ENCODE assay signal across 12 cellular contexts in the genomic region with DNA sequence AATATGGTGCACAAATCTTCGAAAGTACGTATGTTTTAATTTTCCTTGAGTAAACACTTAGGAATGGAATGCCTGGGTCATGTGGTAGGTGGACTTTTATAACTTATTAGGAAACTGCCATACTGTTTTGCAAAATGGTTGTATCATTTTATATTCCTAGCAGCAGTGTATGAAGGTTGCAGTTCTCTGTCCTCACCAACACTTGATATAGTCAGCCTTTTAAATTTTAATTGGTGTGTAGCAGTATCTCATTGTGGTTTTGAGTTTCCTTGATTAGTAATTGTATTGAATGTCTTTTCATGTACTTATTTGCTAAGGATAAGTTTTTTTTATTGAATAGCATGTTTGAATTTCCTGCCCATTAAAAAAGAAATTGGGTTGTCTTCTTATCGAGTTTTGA. TPM values are rescaled to one million over a fixed set of nuclear protein-coding genes. Genes with fewer than 3 reads are reported as not detected.
A peak's percentile ranks its signal among the peaks of the same experiment; 100 is the strongest.
DNase-seq lines count a peak whose midpoint lies in the region; ATAC-seq and TF ChIP-seq lines count a peak whose summit lies in the region.
"Had no signal": no experiment of that assay in that cellular context is flagged by ENCODE, and none has a peak within 500 bp of the region (broad histone marks: within the 10 kb centered on the region; RNA-seq: fewer than 3 reads in every experiment).

No MANE protein-coding gene starts in this region.

- H3K36me3 Mint-ChIP-seq in T-helper 1 cell treated with Interleukin-12 subunit alpha and Interleukin-12 subunit beta and Interleukin-4 antibody, amounts not matched to agents 30 μg/mL and 1 μg/mL, for 36 hours (ENCODE audit: low read depth): peaks cover 3% of the 10 kb centered on the region
- H3K36me3 Mint-ChIP-seq in activated naive CD8-positive, alpha-beta T cell treated with anti-CD3 and anti-CD28 coated beads, Interleukin-2, amount 10 ng/mL, durations not matched to agents 7 days and 5 days: no peaks in the 10 kb centered on the region
- no peaks in the 10 kb centered on the region for H3K36me3 Mint-ChIP-seq in natural killer cell treated with Interleukin-12 subunit alpha and Interleukin-12 subunit beta and Interleukin-15 and Interleukin-18, amount 100 ng/mL, for 72 hours

- POLR2A ChIA-PET in activated naive CD8-positive, alpha-beta T cell treated with anti-CD3 and anti-CD28 coated beads, Interleukin-2, amount 10 ng/mL, durations not matched to agents 7 days and 5 days (lab: Charles Lee): no interaction called here

- no peak for ATAC-seq in activated naive CD8-positive, alpha-beta T cell treated with anti-CD3 and anti-CD28 coated beads, Interleukin-2, amount 10 ng/mL, durations not matched to agents 7 days and 5 days (ENCODE audit: low read depth)
- ATAC-seq in natural killer cell treated with Interleukin-12 subunit alpha and Interleukin-12 subunit beta and Interleukin-15 and Interleukin-18, amount 100 ng/mL, for 72 hours: no peak
- no peak for ATAC-seq in upper lobe of left lung (ENCODE audit: low FRiP score in 2 of 2)
- ATAC-seq in HG03378 (IDR thresholded peaks at IDR 0.05; ENCODE audit: unreplicated experiment): no peak

- peaks cover 0 to 12% (median 1%) of the 10 kb centered on the region in 4 donors for H3K36me3 ChIP-seq in upper lobe of left lung
- H3K36me3 ChIP-seq: SJCRH30 had no signal

- H3K27ac Mint-ChIP-seq in T-helper 1 cell treated with Interleukin-12 subunit alpha and Interleukin-12 subunit beta and Interleukin-4 antibody, amounts not matched to agents 30 μg/mL and 1 μg/mL, for 36 hours: no peak overlapping the region
- H3K27ac Mint-ChIP-seq in activated naive CD8-positive, alpha-beta T cell treated with anti-CD3 and anti-CD28 coated beads, Interleukin-2, amount 10 ng/mL, durations not matched to agents 7 days and 5 days: no peak overlapping the region
- peak overlapping the region in 1 of 2 donors; percentile 78 for H3K27ac Mint-ChIP-seq in natural killer cell treated with Interleukin-12 subunit alpha and Interleukin-12 subunit beta and Interleukin-15 and Interleukin-18, amount 100 ng/mL, for 72 hours

- 75 to 82% methylated on average over 3 of the region's 3 CpGs for WGBS in upper lobe of left lung, 2 donors

- peaks cover 16% of the 10 kb centered on the region for H3K4me1 Mint-ChIP-seq in T-helper 1 cell treated with Interleukin-12 subunit alpha and Interleukin-12 subunit beta and Interleukin-4 antibody, amounts not matched to agents 30 μg/mL and 1 μg/mL, for 36 hours (ENCODE audit: low read depth)
- peaks cover 23% of the 10 kb centered on the region for H3K4me1 Mint-ChIP-seq in activated naive CD8-positive, alpha-beta T cell treated with anti-CD3 and anti-CD28 coated beads, Interleukin-2, amount 10 ng/mL, durations not matched to agents 7 days and 5 days
- peaks cover 8 to 11% of the 10 kb centered on the region in 2 donors for H3K4me1 Mint-ChIP-seq in natural killer cell treated with Interleukin-12 subunit alpha and Interleukin-12 subunit beta and Interleukin-15 and Interleukin-18, amount 100 ng/mL, for 72 hours (ENCODE audit: low read depth in 2 of 2)

- peaks cover 20 to 39% (median 27%) of the 10 kb centered on the region in 4 donors for H3K4me1 ChIP-seq in upper lobe of left lung

- no peak for TF ChIP-seq CTCF in upper lobe of left lung (IDR thresholded peaks at IDR 0.05)

- H3K9me3 ChIP-seq in upper lobe of left lung: no peaks in the 10 kb centered on the region
- H3K9me3 ChIP-seq: SJCRH30 had no signal

- no peak for DNase-seq in T-helper 1 cell
- DNase-seq in LoVo (ENCODE audit: low spot score): peak; percentile 5
- DNase-seq in activated naive CD8-positive, alpha-beta T cell treated with anti-CD3 and anti-CD28 coated beads, Interleukin-2, amount 10 ng/mL, durations not matched to agents 7 days and 5 days: no peak
- DNase-seq in natural killer cell treated with Interleukin-12 subunit alpha and Interleukin-12 subunit beta and Interleukin-15 and Interleukin-18, amount 100 ng/mL, for 72 hours (ENCODE audit: low spot score): no peak
- no peak for DNase-seq in NCI-H345 treated with DMSO at 0.1 percent for 48 hours (lab: John Stamatoyannopoulos, UW; ENCODE audit: unreplicated experiment)
- no peak for DNase-seq in upper lobe of left lung
- DNase-seq: activated CD4-positive, alpha-beta T cell treated with anti-CD3 and anti-CD28 coated beads, Interleukin-2, amount 50 U/mL, for 4 hours; EL; NCI-H526 treated with DMSO at 0.1 percent for 48 hours; SJCRH30 had no signal

- H3K27me3 ChIP-seq in upper lobe of left lung: no peaks in the 10 kb centered on the region
- H3K27me3 ChIP-seq: SJCRH30 had no signal

- peak overlapping the region; percentile 10 for H3K4me3 Mint-ChIP-seq in T-helper 1 cell treated with Interleukin-12 subunit alpha and Interleukin-12 subunit beta and Interleukin-4 antibody, amounts not matched to agents 30 μg/mL and 1 μg/mL, for 36 hours
- H3K4me3 Mint-ChIP-seq in activated naive CD8-positive, alpha-beta T cell treated with anti-CD3 and anti-CD28 coated beads, Interleukin-2, amount 10 ng/mL, durations not matched to agents 7 days and 5 days: peak overlapping the region; percentile 86
- peak overlapping the region; percentile 83 for H3K4me3 Mint-ChIP-seq in natural killer cell treated with Interleukin-12 subunit alpha and Interleukin-12 subunit beta and Interleukin-15 and Interleukin-18, amount 100 ng/mL, for 72 hours

- H3K27me3 Mint-ChIP-seq in T-helper 1 cell treated with Interleukin-12 subunit alpha and Interleukin-12 subunit beta and Interleukin-4 antibody, amounts not matched to agents 30 μg/mL and 1 μg/mL, for 36 hours (ENCODE audit: low read depth): no peaks in the 10 kb centered on the region
- H3K27me3 Mint-ChIP-seq in activated naive CD8-positive, alpha-beta T cell treated with anti-CD3 and anti-CD28 coated beads, Interleukin-2, amount 10 ng/mL, durations not matched to agents 7 days and 5 days: no peaks in the 10 kb centered on the region
- peaks cover 0 to 1% of the 10 kb centered on the region in 2 donors for H3K27me3 Mint-ChIP-seq in natural killer cell treated with Interleukin-12 subunit alpha and Interleukin-12 subunit beta and Interleukin-15 and Interleukin-18, amount 100 ng/mL, for 72 hours

- no peak for TF ChIP-seq EP300 in upper lobe of left lung (IDR thresholded peaks at IDR 0.05)

- no peaks in the 10 kb centered on the region for H3K9me3 Mint-ChIP-seq in T-helper 1 cell treated with Interleukin-12 subunit alpha and Interleukin-12 subunit beta and Interleukin-4 antibody, amounts not matched to agents 30 μg/mL and 1 μg/mL, for 36 hours
- no peaks in the 10 kb centered on the region for H3K9me3 Mint-ChIP-seq in activated naive CD8-positive, alpha-beta T cell treated with anti-CD3 and anti-CD28 coated beads, Interleukin-2, amount 10 ng/mL, durations not matched to agents 7 days and 5 days
- no peaks in the 10 kb centered on the region for H3K9me3 Mint-ChIP-seq in natural killer cell treated with Interleukin-12 subunit alpha and Interleukin-12 subunit beta and Interleukin-15 and Interleukin-18, amount 100 ng/mL, for 72 hours

- H3K4me3 ChIP-seq in upper lobe of left lung: no peak overlapping the region

- peak overlapping the region in 1 of 4 donors; percentile 94 for H3K27ac ChIP-seq in upper lobe of left lung
- H3K27ac ChIP-seq: SJCRH30 had no signal

- TF ChIP-seq POLR2A in upper lobe of left lung (IDR thresholded peaks at IDR 0.05): no peak

RNA-seq across cellular contexts. Expression of gene PCBD1, which starts 0.9 kb away (rescaled TPM):
- total RNA-seq in activated naive CD8-positive, alpha-beta T cell treated with anti-CD3 and anti-CD28 coated beads, Interleukin-2, amount 10 ng/mL, durations not matched to agents 7 days and 5 days: 10 to 100 TPM; 23.5 to 27.7 TPM
- total RNA-seq in natural killer cell treated with Interleukin-12 subunit alpha and Interleukin-12 subunit beta and Interleukin-15 and Interleukin-18, amount 100 ng/mL, for 72 hours: 10 to 100 TPM; 32.6 to 44.9 TPM
- total RNA-seq in upper lobe of left lung: 10 to 100 TPM; 40.9 to 99.1 (median 71.9) TPM

Comparison
In these comparisons a context has a peak if more than half of its experiments do, and no peak if none do; other contexts are left out.
1. H3K4me3 Mint-ChIP-seq: peak in every context shown above with its lines; median percentile 86 in activated naive CD8-positive, alpha-beta T cell treated with anti-CD3 and anti-CD28 coated beads, Interleukin-2, amount 10 ng/mL, durations not matched to agents 7 days and 5 days; 83 in natural killer cell treated with Interleukin-12 subunit alpha and Interleukin-12 subunit beta and Interleukin-15 and Interleukin-18, amount 100 ng/mL, for 72 hours; 10 in T-helper 1 cell treated with Interleukin-12 subunit alpha and Interleukin-12 subunit beta and Interleukin-4 antibody, amounts not matched to agents 30 μg/mL and 1 μg/mL, for 36 hours.